11 cellular contexts compared by ENCODE assay signal in genomic region chr15:88627463-88627862, GRCh38. TPM values are rescaled to one million over a fixed set of nuclear protein-coding genes. Genes with fewer than 3 reads are reported as not detected.
DNase-seq lines count a peak whose midpoint lies in the region; ATAC-seq and TF ChIP-seq lines count a peak whose summit lies in the region.
"Had no signal": no experiment of that assay in that cellular context is flagged by ENCODE, and none has a peak within 500 bp of the region (broad histone marks: within the 10 kb centered on the region; RNA-seq: fewer than 3 reads in every experiment).

No MANE protein-coding gene starts in this region.

- no peaks in the 10 kb centered on the region for H3K27me3 Mint-ChIP-seq in activated T-helper 1 cell treated with anti-CD3 and anti-CD28 coated beads, Interleukin-12 subunit alpha, Interleukin-12 subunit beta, Interleukin-2, Interleukin-4 antibody, amounts not matched to agents 30 ng/mL and 10 ng/mL and 1 ng/mL, durations not matched to agents 14 hours and 24 hours and 36 hours (ENCODE audit: insufficient read depth)
- H3K27me3 Mint-ChIP-seq in naive thymus-derived CD8-positive, alpha-beta T cell, result no peaks in the 10 kb centered on the region

- H3K36me3 ChIP-seq in Loucy (ENCODE audit: insufficient read depth, low read length) (peaks cover 55% of the 10 kb centered on the region; the same call in 1 of the 2 replicates), PC-9 (ENCODE audit: low read depth) (peaks cover 12% of the 10 kb centered on the region)

- peak; percentile 34 for ATAC-seq in GM18868 (IDR thresholded peaks at IDR 0.05; ENCODE audit: unreplicated experiment)
- peak; percentile 78 to 88 for ATAC-seq in naive thymus-derived CD8-positive, alpha-beta T cell
- no peak for ATAC-seq in HG03439 (IDR thresholded peaks at IDR 0.05; ENCODE audit: unreplicated experiment)
- ATAC-seq: heart right ventricle, right cardiac atrium had no signal

- peak overlapping the region; percentile 41 for H3K4me3 Mint-ChIP-seq in activated T-helper 1 cell treated with anti-CD3 and anti-CD28 coated beads, Interleukin-12 subunit alpha, Interleukin-12 subunit beta, Interleukin-2, Interleukin-4 antibody, amounts not matched to agents 30 ng/mL and 10 ng/mL and 1 ng/mL, durations not matched to agents 14 hours and 24 hours and 36 hours
- peak overlapping the region; percentile 42 to 88 (median 68) for H3K4me3 Mint-ChIP-seq in naive thymus-derived CD8-positive, alpha-beta T cell

- H3K9me3 ChIP-seq in Loucy (ENCODE audit: insufficient read depth, low read depth, low read length) (no peaks in the 10 kb centered on the region), PC-9 (ENCODE audit: insufficient read depth, low read depth) (no peaks in the 10 kb centered on the region)
- H3K9me3 ChIP-seq: heart right ventricle had no signal

- H3K4me1 Mint-ChIP-seq in activated T-helper 1 cell treated with anti-CD3 and anti-CD28 coated beads, Interleukin-12 subunit alpha, Interleukin-12 subunit beta, Interleukin-2, Interleukin-4 antibody, amounts not matched to agents 30 ng/mL and 10 ng/mL and 1 ng/mL, durations not matched to agents 14 hours and 24 hours and 36 hours (ENCODE audit: low read depth), result peaks cover 88% of the 10 kb centered on the region
- peaks cover 40 to 96% (median 89%) of the 10 kb centered on the region in 4 donors for H3K4me1 Mint-ChIP-seq in naive thymus-derived CD8-positive, alpha-beta T cell

- no peak for TF ChIP-seq CTCF in Loucy (conservative IDR thresholded peaks at IDR 0.05; ENCODE audit: low read length)
- no peak for TF ChIP-seq CTCF in RWPE1 (conservative IDR thresholded peaks at IDR 0.05; ENCODE audit: low read depth)
- no peak for TF ChIP-seq CTCF in PC-9 (conservative IDR thresholded peaks at IDR 0.05)

- H3K9me3 Mint-ChIP-seq in activated T-helper 1 cell treated with anti-CD3 and anti-CD28 coated beads, Interleukin-12 subunit alpha, Interleukin-12 subunit beta, Interleukin-2, Interleukin-4 antibody, amounts not matched to agents 30 ng/mL and 10 ng/mL and 1 ng/mL, durations not matched to agents 14 hours and 24 hours and 36 hours, result no peaks in the 10 kb centered on the region
- no peaks in the 10 kb centered on the region for H3K9me3 Mint-ChIP-seq in naive thymus-derived CD8-positive, alpha-beta T cell

- H3F3A ChIP-seq in Loucy (ENCODE audit: low read depth) (no peaks in the 10 kb centered on the region), PC-9 (ENCODE audit: insufficient read depth, low read depth) (peaks cover 6% of the 10 kb centered on the region; the same call in 1 of the 2 replicates)

- no peaks in the 10 kb centered on the region for H3K9me2 ChIP-seq in Loucy (replicated peaks; ENCODE audit: low read depth, low read length)
- no peaks in the 10 kb centered on the region for H3K9me2 ChIP-seq in PC-9 (ENCODE audit: insufficient read depth)

- POLR2A ChIA-PET in naive thymus-derived CD8-positive, alpha-beta T cell (lab: Charles Lee), result interaction anchor here (0.7 to 5.0 kb wide), 5 partner anchors 18 to 187 kb away, joined by 3 to 34 read pairs (median 4); partner anchors contain the start of genes MRPL46 and MRPS11
- POLR2A ChIA-PET in RWPE1 (lab: Yijun Ruan, JAX; ENCODE audit: low non-redundant PET) (no interaction called here), PC-9 (lab: Charles Lee; ENCODE audit: unreplicated experiment) (no interaction called here)

- peaks cover 65% of the 10 kb centered on the region for H3K79me2 ChIP-seq in Loucy (ENCODE audit: insufficient read depth, low read length)
- peaks cover 55% of the 10 kb centered on the region for H3K79me2 ChIP-seq in PC-9 (ENCODE audit: low read depth)

- H3K9ac ChIP-seq in Loucy (ENCODE audit: low read depth, low read length, poor library complexity, severe bottlenecking), result no peak overlapping the region

- peaks cover 81% of the 10 kb centered on the region for H3K36me3 Mint-ChIP-seq in activated T-helper 1 cell treated with anti-CD3 and anti-CD28 coated beads, Interleukin-12 subunit alpha, Interleukin-12 subunit beta, Interleukin-2, Interleukin-4 antibody, amounts not matched to agents 30 ng/mL and 10 ng/mL and 1 ng/mL, durations not matched to agents 14 hours and 24 hours and 36 hours (ENCODE audit: low read depth)
- H3K36me3 Mint-ChIP-seq in naive thymus-derived CD8-positive, alpha-beta T cell, result peaks cover 0 to 40% (median 32%) of the 10 kb centered on the region in 3 donors

- H3K27me3 ChIP-seq in Loucy (ENCODE audit: insufficient read depth, low read length, poor library complexity, severe bottlenecking) (no peaks in the 10 kb centered on the region), PC-9 (ENCODE audit: insufficient read depth, low read depth) (no peaks in the 10 kb centered on the region)
- H3K27me3 ChIP-seq: heart right ventricle had no signal

- H2AFZ ChIP-seq in Loucy (ENCODE audit: low read length) (no peak overlapping the region), PC-9 (no peak overlapping the region)

- no peak overlapping the region for H3K27ac ChIP-seq in RWPE1
- H3K27ac ChIP-seq in PC-9, result no peak overlapping the region

- peaks cover 42% of the 10 kb centered on the region for H3K4me1 ChIP-seq in Loucy (ENCODE audit: insufficient read depth, low read length, poor library complexity, severe bottlenecking)
- H3K4me1 ChIP-seq in PC-9 (replicated peaks; ENCODE audit: insufficient read depth), result peaks cover 14% of the 10 kb centered on the region

- no TSS peak for BruUV-seq in PC-9 (replicated peaks; lab: Mats Ljungman, UMichigan)

- peak overlapping the region; percentile 69 for H3K27ac Mint-ChIP-seq in activated T-helper 1 cell treated with anti-CD3 and anti-CD28 coated beads, Interleukin-12 subunit alpha, Interleukin-12 subunit beta, Interleukin-2, Interleukin-4 antibody, amounts not matched to agents 30 ng/mL and 10 ng/mL and 1 ng/mL, durations not matched to agents 14 hours and 24 hours and 36 hours
- peak overlapping the region; percentile 90 to 100 (median 97) for H3K27ac Mint-ChIP-seq in naive thymus-derived CD8-positive, alpha-beta T cell

- H3K4me2 ChIP-seq in Loucy (ENCODE audit: low read depth, low read length, poor library complexity, severe bottlenecking) (peak overlapping the region; percentile 54), PC-9 (no peak overlapping the region)

- peak; percentile 68 for DNase-seq in activated T-helper 1 cell treated with anti-CD3 and anti-CD28 coated beads, Interleukin-12 subunit alpha, Interleukin-12 subunit beta, Interleukin-2, Interleukin-4 antibody, amounts not matched to agents 30 ng/mL and 10 ng/mL and 1 ng/mL, durations not matched to agents 14 hours and 24 hours and 36 hours (ENCODE audit: low spot score)
- peak in 9 of 10 donors; percentile 62 to 95 (median 84) for DNase-seq in naive thymus-derived CD8-positive, alpha-beta T cell
- DNase-seq in C1 segment of cervical spinal cord (lab: John Stamatoyannopoulos, UW), result no peak
- DNase-seq in RWPE1 (ENCODE audit: low spot score), result no peak
- no peak for DNase-seq in PC-9
- DNase-seq: HCEC 1CT, heart right ventricle, right cardiac atrium had no signal

- H3K4me3 ChIP-seq in Loucy (ENCODE audit: low read length, poor library complexity, severe bottlenecking) (peak overlapping the region; percentile 14), PC-9 (no peak overlapping the region)
- H3K4me3 ChIP-seq: heart right ventricle had no signal

- CTCF ChIA-PET in RWPE1 (lab: Yijun Ruan, JAX) (no interaction called here), PC-9 (lab: Charles Lee) (no interaction called here)

- H4K20me1 ChIP-seq in Loucy (ENCODE audit: insufficient read depth, low read length, poor library complexity, severe bottlenecking), result peaks cover 52% of the 10 kb centered on the region
- H4K20me1 ChIP-seq in PC-9 (ENCODE audit: insufficient read depth), result peaks cover 13% of the 10 kb centered on the region; the same call in 1 of the 2 replicates

- intact Hi-C loops in activated T-helper 1 cell treated with anti-CD3 and anti-CD28 coated beads, Interleukin-12 subunit alpha, Interleukin-12 subunit beta, Interleukin-2, Interleukin-4 antibody, amounts not matched to agents 30 ng/mL and 10 ng/mL and 1 ng/mL, durations not matched to agents 14 hours and 24 hours and 36 hours (cut with micrococcal nuclease), result no loop called here
- intact Hi-C loops in PC-9 (cut with micrococcal nuclease; ENCODE audit: unreplicated experiment), result no loop called here

RNA-seq across cellular contexts. Expression of gene AEN, which starts 6.3 kb away (rescaled TPM):
- 74.2 and 76.4 TPM in 2 replicates for total RNA-seq in activated T-helper 1 cell treated with anti-CD3 and anti-CD28 coated beads, Interleukin-12 subunit alpha, Interleukin-12 subunit beta, Interleukin-2, Interleukin-4 antibody, amounts not matched to agents 30 ng/mL and 10 ng/mL and 1 ng/mL, durations not matched to agents 14 hours and 24 hours and 36 hours
- total RNA-seq in naive thymus-derived CD8-positive, alpha-beta T cell, result 10 to 100 TPM; 49.6 to 51.6 TPM
- polyA plus RNA-seq in naive thymus-derived CD8-positive, alpha-beta T cell, result 10 to 100 TPM; 18.0 to 32.9 (median 25.7) TPM
- total RNA-seq in PC-9 (2021), result 6.7 and 7.8 TPM in 2 replicates

RNA-seq across cellular contexts. Expression of gene ISG20, which starts 11.4 kb away (rescaled TPM):
- 31.2 and 34.9 TPM in 2 replicates for total RNA-seq in activated T-helper 1 cell treated with anti-CD3 and anti-CD28 coated beads, Interleukin-12 subunit alpha, Interleukin-12 subunit beta, Interleukin-2, Interleukin-4 antibody, amounts not matched to agents 30 ng/mL and 10 ng/mL and 1 ng/mL, durations not matched to agents 14 hours and 24 hours and 36 hours
- 100 to 1,000 TPM; 142 to 143 TPM for total RNA-seq in naive thymus-derived CD8-positive, alpha-beta T cell
- 100 to 1,000 TPM; 422 to 562 (median 537) TPM for polyA plus RNA-seq in naive thymus-derived CD8-positive, alpha-beta T cell
- 2.5 and 5.2 TPM in 2 replicates for total RNA-seq in PC-9 (2021)

Comparison
In these comparisons a context has a peak if more than half of its experiments do, and no peak if none do; other contexts are left out.
1. DNase-seq: peak in activated T-helper 1 cell treated with anti-CD3 and anti-CD28 coated beads, Interleukin-12 subunit alpha, Interleukin-12 subunit beta, Interleukin-2, Interleukin-4 antibody, amounts not matched to agents 30 ng/mL and 10 ng/mL and 1 ng/mL, durations not matched to agents 14 hours and 24 hours and 36 hours (single experiment) and naive thymus-derived CD8-positive, alpha-beta T cell (9 of 10); none in C1 segment of cervical spinal cord (0 of 14), RWPE1 (single experiment) and PC-9 (0 of 2).